In genomic region chr3:4749567-4750002, GRCh38 we compare ENCODE assay signal across 10 cellular contexts.
DNase-seq lines count a peak whose midpoint lies in the region; ATAC-seq and TF ChIP-seq lines count a peak whose summit lies in the region.
"Had no signal": no experiment of that assay in that cellular context is flagged by ENCODE, and none has a peak within 500 bp of the region (broad histone marks: within the 10 kb centered on the region; RNA-seq: fewer than 3 reads in every experiment).

No MANE protein-coding gene starts in this region.

- ATAC-seq in GM19035 (IDR thresholded peaks at IDR 0.05; ENCODE audit: unreplicated experiment) (peak; percentile 43), HG03196 (IDR thresholded peaks at IDR 0.05; ENCODE audit: unreplicated experiment) (peak; percentile 11)
- ATAC-seq in stimulated activated memory B cell treated with anti-CD40 and anti-IgM and Interleukin-4, amounts not matched to agents 10 μg/mL and 1 μg/mL and 100 μg/mL, for 72 hours, result no peak

- H3K9me3 Mint-ChIP-seq in endothelial cell (ENCODE audit: unreplicated experiment), result no peaks in the 10 kb centered on the region
- H3K9me3 Mint-ChIP-seq in stimulated activated memory B cell treated with anti-CD40 and anti-IgM and Interleukin-4, amounts not matched to agents 10 μg/mL and 1 μg/mL and 100 μg/mL, for 72 hours, result no peaks in the 10 kb centered on the region
- H3K9me3 Mint-ChIP-seq: IgD-negative memory B cell had no signal

- H3K27me3 ChIP-seq in SK-N-SH (ENCODE audit: insufficient read depth), result no peaks in the 10 kb centered on the region

- DNase-seq in endothelial cell (ENCODE audit: low spot score) (no peak), SK-N-SH (no peak), nucleus accumbens (lab: John Stamatoyannopoulos, UW) (no peak), HEK293T (ENCODE audit: extremely low spot score) (no peak), NCI-H748 (lab: John Stamatoyannopoulos, UW; ENCODE audit: unreplicated experiment) (no peak)
- DNase-seq: NCI-H748 treated with DMSO at 0.1 percent for 48 hours had no signal

- H3K4me1 ChIP-seq in SK-N-SH (ENCODE audit: control insufficient read depth in 1 of 2, insufficient read depth in 2 of 2, low read depth in 1 of 2, low read length in 1 of 2), result peaks cover 10 to 19% of the 10 kb centered on the region in 2 experiments

- H3K4me2 ChIP-seq in SK-N-SH, result no peak overlapping the region; the same call in 1 of the 2 replicates

- no peak overlapping the region for H3K4me3 ChIP-seq in SK-N-SH (ENCODE audit: low read depth in 2 of 2, low read length in 1 of 2)

- H4K20me1 ChIP-seq in SK-N-SH (ENCODE audit: insufficient read depth), result no peaks in the 10 kb centered on the region

- WGBS in SK-N-SH (ENCODE audit: low lambda C conversion rate), result 76% methylated on average over 5 of the region's 5 CpGs

- no peak overlapping the region for H2AFZ ChIP-seq in SK-N-SH (ENCODE audit: low read depth)

- no peaks in the 10 kb centered on the region for H3K79me2 ChIP-seq in SK-N-SH (ENCODE audit: insufficient read depth)

- CTCF ChIA-PET in SK-N-SH (lab: Yijun Ruan, JAX), result interaction anchor here (1.2 kb wide), 1 partner anchor 8 kb away, joined by 3 read pairs; no protein-coding TSS in a partner anchor
- CTCF ChIA-PET in HEK293T (lab: Yijun Ruan, JAX), result no interaction called here

- H3K9me2 ChIP-seq in SK-N-SH, result no peaks in the 10 kb centered on the region

- H3K27ac ChIP-seq in SK-N-SH (ENCODE audit: low read depth in 2 of 2, low read length in 1 of 2), result peak overlapping the region in 1 of 2 experiments; percentile 52; a peak in 1 of 4 replicates

- peaks cover 70% of the 10 kb centered on the region for H3K4me1 Mint-ChIP-seq in endothelial cell (ENCODE audit: unreplicated experiment)
- H3K4me1 Mint-ChIP-seq in stimulated activated memory B cell treated with anti-CD40 and anti-IgM and Interleukin-4, amounts not matched to agents 10 μg/mL and 1 μg/mL and 100 μg/mL, for 72 hours, result peaks cover 47% of the 10 kb centered on the region

- H3K9me3 ChIP-seq in SK-N-SH, result no peaks in the 10 kb centered on the region

- H3K36me3 Mint-ChIP-seq in endothelial cell (ENCODE audit: low read depth, unreplicated experiment), result peaks cover 41% of the 10 kb centered on the region
- H3K36me3 Mint-ChIP-seq in stimulated activated memory B cell treated with anti-CD40 and anti-IgM and Interleukin-4, amounts not matched to agents 10 μg/mL and 1 μg/mL and 100 μg/mL, for 72 hours, result peaks cover 72% of the 10 kb centered on the region

- H3K27me3 Mint-ChIP-seq in endothelial cell (ENCODE audit: unreplicated experiment), result peaks cover 4% of the 10 kb centered on the region
- H3K27me3 Mint-ChIP-seq in stimulated activated memory B cell treated with anti-CD40 and anti-IgM and Interleukin-4, amounts not matched to agents 10 μg/mL and 1 μg/mL and 100 μg/mL, for 72 hours, result no peaks in the 10 kb centered on the region
- H3K27me3 Mint-ChIP-seq: IgD-negative memory B cell had no signal

- POLR2A ChIA-PET in SK-N-SH (lab: Yijun Ruan, JAX), result no interaction called here
- POLR2A ChIA-PET in HEK293T (lab: Yijun Ruan, JAX), result no interaction called here

- no peaks in the 10 kb centered on the region for H3K36me3 ChIP-seq in SK-N-SH (replicated peaks in 1 of 2; ENCODE audit: control insufficient read depth in 1 of 2, insufficient read depth in 2 of 2, low read length in 1 of 2)

- TF ChIP-seq EP300 in SK-N-SH (IDR thresholded peaks at IDR 0.05; ENCODE audit: borderline replicate concordance in 1 of 2, low read depth in 1 of 2, low read length in 1 of 2), result no peak

- H3K9ac ChIP-seq in SK-N-SH, result no peak overlapping the region

- no peak for TF ChIP-seq RAD21 in SK-N-SH (IDR thresholded peaks at IDR 0.05; ENCODE audit: low read length)

- no peak overlapping the region for H3K4me3 Mint-ChIP-seq in endothelial cell (ENCODE audit: unreplicated experiment)
- no peak overlapping the region for H3K4me3 Mint-ChIP-seq in stimulated activated memory B cell treated with anti-CD40 and anti-IgM and Interleukin-4, amounts not matched to agents 10 μg/mL and 1 μg/mL and 100 μg/mL, for 72 hours

- H3K27ac Mint-ChIP-seq in endothelial cell (ENCODE audit: unreplicated experiment), result peak overlapping the region; percentile 90
- H3K27ac Mint-ChIP-seq in stimulated activated memory B cell treated with anti-CD40 and anti-IgM and Interleukin-4, amounts not matched to agents 10 μg/mL and 1 μg/mL and 100 μg/mL, for 72 hours, result peak overlapping the region; percentile 85

- H3F3A ChIP-seq in SK-N-SH (replicated peaks; ENCODE audit: insufficient read depth), result peaks cover 7% of the 10 kb centered on the region

- TF ChIP-seq CTCF in endothelial cell (IDR thresholded peaks at IDR 0.05; ENCODE audit: unreplicated experiment) (no peak), SK-N-SH (IDR thresholded peaks at IDR 0.05) (no peak)

TF ChIP-seq in SK-N-SH, 30 proteins besides CTCF, POLR2A, EP300 and RAD21:
- TF ChIP-seq GATA2 (CRISPR knock-in tag; IDR thresholded peaks at IDR 0.05), result no peak

TF ChIP-seq in HEK293T, 16 proteins besides CTCF, POLR2A, EP300 and RAD21:
- no peak for TF ChIP-seq NFRKB (IDR thresholded peaks at IDR 0.05)
- TF ChIP-seq CTBP1 (IDR thresholded peaks at IDR 0.05; ENCODE audit: borderline replicate concordance), result no peak
- TF ChIP-seq SP1 (IDR thresholded peaks at IDR 0.05), result no peak
- TF ChIP-seq FOXA1 (IDR thresholded peaks at IDR 0.05), result no peak
- TF ChIP-seq, protein P1, sequence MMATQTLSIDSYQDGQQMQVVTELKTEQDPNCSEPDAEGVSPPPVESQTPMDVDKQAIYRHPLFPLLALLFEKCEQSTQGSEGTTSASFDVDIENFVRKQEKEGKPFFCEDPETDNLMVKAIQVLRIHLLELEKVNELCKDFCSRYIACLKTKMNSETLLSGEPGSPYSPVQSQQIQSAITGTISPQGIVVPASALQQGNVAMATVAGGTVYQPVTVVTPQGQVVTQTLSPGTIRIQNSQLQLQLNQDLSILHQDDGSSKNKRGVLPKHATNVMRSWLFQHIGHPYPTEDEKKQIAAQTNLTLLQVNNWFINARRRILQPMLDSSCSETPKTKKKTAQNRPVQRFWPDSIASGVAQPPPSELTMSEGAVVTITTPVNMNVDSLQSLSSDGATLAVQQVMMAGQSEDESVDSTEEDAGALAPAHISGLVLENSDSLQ (IDR thresholded peaks at IDR 0.05), result no peak
- TF ChIP-seq BHLHE40 (IDR thresholded peaks at IDR 0.05; ENCODE audit: borderline replicate concordance), result no peak
- no peak for TF ChIP-seq ELF4 (IDR thresholded peaks at IDR 0.05)
- TF ChIP-seq SUZ12 (IDR thresholded peaks at IDR 0.05), result no peak
- no peak for TF ChIP-seq TARDBP (IDR thresholded peaks at IDR 0.05)
- TF ChIP-seq HDGF (IDR thresholded peaks at IDR 0.05; ENCODE audit: borderline replicate concordance), result no peak
